ENCODE assay signal across 31 cellular contexts in the genomic region with DNA sequence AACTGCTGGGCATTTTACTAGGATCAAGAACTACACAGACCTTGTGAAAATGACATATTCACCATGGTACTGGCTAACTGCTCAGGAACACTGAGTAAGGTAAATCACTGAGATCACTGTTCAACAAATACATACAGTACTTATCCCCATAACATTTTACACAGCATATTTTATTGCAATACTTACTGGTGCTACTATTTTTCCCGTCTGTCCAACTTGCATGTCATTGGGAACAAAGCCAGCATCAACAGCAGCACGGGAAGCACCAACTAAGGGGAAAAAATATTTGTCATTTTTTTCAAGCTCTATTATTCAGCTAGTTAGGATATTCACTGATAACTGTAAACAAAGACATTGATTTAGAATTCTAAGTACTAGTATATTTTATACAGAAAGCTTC.
DNase-seq lines count a peak whose midpoint lies in the region; TF ChIP-seq lines count a peak whose summit lies in the region.
"Had no signal": no experiment of that assay in that cellular context is flagged by ENCODE, and none has a peak within 500 bp of the region (broad histone marks: within the 10 kb centered on the region; RNA-seq: fewer than 3 reads in every experiment).

No MANE protein-coding gene starts in this region.

- H3K4me3 ChIP-seq in astrocyte of the spinal cord (ENCODE audit: low read depth, low read length) (no peak overlapping the region), fibroblast of mammary gland (ENCODE audit: control insufficient read depth, low read depth, low read length) (no peak overlapping the region)
- H3K4me3 ChIP-seq: cardiac muscle cell, suprapubic skin, upper lobe of left lung had no signal

- TF ChIP-seq CTCF in astrocyte of the spinal cord (IDR thresholded peaks at IDR 0.05; ENCODE audit: low read depth, low read length) (no peak), fibroblast of mammary gland (conservative IDR thresholded peaks at IDR 0.05; ENCODE audit: control insufficient read depth, insufficient read depth, low read depth, low read length) (no peak)

- H3K36me3 Mint-ChIP-seq in activated T-cell treated with anti-CD3 and anti-CD28 coated beads, Interleukin-2, amount 50 U/mL, for 24 hours (ENCODE audit: low read depth) = peaks cover 94% of the 10 kb centered on the region

- no peak overlapping the region for H3K4me3 Mint-ChIP-seq in activated T-cell treated with anti-CD3 and anti-CD28 coated beads, Interleukin-2, amount 50 U/mL, for 24 hours
- H3K4me3 Mint-ChIP-seq: activated CD8-positive, alpha-beta T cell treated with anti-CD3 and anti-CD28 coated beads for 36 hours; activated naive CD4-positive, alpha-beta T cell treated with anti-CD3 and anti-CD28 coated beads, Interleukin-2, amount 10 ng/mL, durations not matched to agents 7 days and 5 days; CD4-positive, CD25-positive, alpha-beta regulatory T cell; endodermal cell; neural crest cell; T-helper 17 cell had no signal

- DNase-seq in DMS 273 (lab: John Stamatoyannopoulos, UW; ENCODE audit: unreplicated experiment) = peak; percentile 45
- DNase-seq in DMS 273 treated with DMSO at 0.1 percent for 48 hours (lab: John Stamatoyannopoulos, UW) = no peak
- DNase-seq in astrocyte of the spinal cord (ENCODE audit: low read depth, low spot score) = peak; percentile 13
- DNase-seq in fibroblast of mammary gland (ENCODE audit: low read depth) = peak; percentile 12
- no peak for DNase-seq in inferior parietal cortex (ENCODE audit: extremely low spot score)
- DNase-seq in activated T-cell treated with anti-CD3 and anti-CD28 coated beads, Interleukin-2, amount 50 U/mL, for 24 hours = no peak
- no peak for DNase-seq in NCI-H345 (lab: John Stamatoyannopoulos, UW)
- DNase-seq in NCI-H345 treated with DMSO at 0.1 percent for 48 hours (lab: John Stamatoyannopoulos, UW; ENCODE audit: unreplicated experiment) = no peak
- DNase-seq: activated CD4-positive, alpha-beta T cell treated with anti-CD3 and anti-CD28 coated beads for 1 hour; activated CD8-positive, alpha-beta memory T cell treated with anti-CD3 and anti-CD28 coated beads, Interleukin-2, amount 50 U/mL, for 48 hours; activated CD8-positive, alpha-beta T cell treated with anti-CD3 and anti-CD28 coated beads for 36 hours; activated naive CD4-positive, alpha-beta T cell treated with anti-CD3 and anti-CD28 coated beads, Interleukin-2, amount 10 ng/mL, durations not matched to agents 7 days and 5 days; CD4-positive, CD25-positive, alpha-beta regulatory T cell; cortex of kidney; endodermal cell; HCEC 1CT; hippocampal formation; left colon; mammary epithelial cell; NCI-H1417; NCI-H2081 treated with DMSO at 0.1 percent for 48 hours; NCI-H2227 treated with DMSO at 0.1 percent for 48 hours; NCI-H69; Right ventricle myocardium superior; small intestine; stimulated activated naive CD4-positive, alpha-beta T cell; T-helper 17 cell; upper lobe of left lung had no signal

- H3K9me3 Mint-ChIP-seq in activated T-cell treated with anti-CD3 and anti-CD28 coated beads, Interleukin-2, amount 50 U/mL, for 24 hours = peaks cover 2% of the 10 kb centered on the region
- H3K9me3 Mint-ChIP-seq: activated naive CD4-positive, alpha-beta T cell treated with anti-CD3 and anti-CD28 coated beads, Interleukin-2, amount 10 ng/mL, durations not matched to agents 7 days and 5 days had no signal

- no peaks in the 10 kb centered on the region for H3K4me1 Mint-ChIP-seq in activated T-cell treated with anti-CD3 and anti-CD28 coated beads, Interleukin-2, amount 50 U/mL, for 24 hours (ENCODE audit: low read depth)
- H3K4me1 Mint-ChIP-seq: activated naive CD4-positive, alpha-beta T cell treated with anti-CD3 and anti-CD28 coated beads, Interleukin-2, amount 10 ng/mL, durations not matched to agents 7 days and 5 days; neural crest cell had no signal

- no peak overlapping the region for H3K27ac Mint-ChIP-seq in activated T-cell treated with anti-CD3 and anti-CD28 coated beads, Interleukin-2, amount 50 U/mL, for 24 hours
- H3K27ac Mint-ChIP-seq: activated CD8-positive, alpha-beta T cell treated with anti-CD3 and anti-CD28 coated beads for 36 hours; activated naive CD4-positive, alpha-beta T cell treated with anti-CD3 and anti-CD28 coated beads, Interleukin-2, amount 10 ng/mL, durations not matched to agents 7 days and 5 days; endodermal cell; T-helper 17 cell had no signal

- no peaks in the 10 kb centered on the region for H3K27me3 Mint-ChIP-seq in activated T-cell treated with anti-CD3 and anti-CD28 coated beads, Interleukin-2, amount 50 U/mL, for 24 hours
- H3K27me3 Mint-ChIP-seq: activated CD8-positive, alpha-beta T cell treated with anti-CD3 and anti-CD28 coated beads for 36 hours; activated naive CD4-positive, alpha-beta T cell treated with anti-CD3 and anti-CD28 coated beads, Interleukin-2, amount 10 ng/mL, durations not matched to agents 7 days and 5 days; CD4-positive, CD25-positive, alpha-beta regulatory T cell; T-helper 17 cell had no signal

- in situ Hi-C loops in astrocyte of the spinal cord (cut with HindIII; ENCODE audit: low sequenced_read_pairs) = no loop called here

Comparison
In these comparisons a context has a peak if more than half of its experiments do, and no peak if none do; other contexts are left out.
1. DNase-seq: peak in DMS 273 (single experiment), astrocyte of the spinal cord (single experiment) and fibroblast of mammary gland (single experiment); none in DMS 273 treated with DMSO at 0.1 percent for 48 hours (single experiment), inferior parietal cortex (single experiment), activated T-cell treated with anti-CD3 and anti-CD28 coated beads, Interleukin-2, amount 50 U/mL, for 24 hours (single experiment), NCI-H345 (single experiment) and NCI-H345 treated with DMSO at 0.1 percent for 48 hours (single experiment).